In the genomic region with DNA sequence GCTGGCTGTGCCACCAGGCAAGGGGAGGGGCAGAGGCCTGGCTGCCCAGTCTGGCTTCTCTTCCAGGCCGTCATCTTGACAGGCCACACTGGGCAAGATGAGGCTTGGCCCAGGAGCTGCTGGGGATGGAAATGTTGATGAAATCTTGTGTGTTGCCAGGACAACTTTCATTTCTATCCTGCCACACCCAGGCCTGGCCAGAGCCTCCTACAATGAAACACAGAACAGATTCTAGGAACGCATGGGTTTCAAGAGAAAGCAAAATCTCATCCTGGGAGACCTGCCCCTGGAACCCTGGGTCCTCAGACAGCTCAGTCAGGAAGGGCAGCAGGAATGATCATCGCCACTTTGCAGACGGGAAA, we compare ENCODE assay signal across 9 cellular contexts. TPM values are rescaled to one million over a fixed set of nuclear protein-coding genes. Genes with fewer than 3 reads are reported as not detected.
DNase-seq lines count a peak whose midpoint lies in the region; ATAC-seq and TF ChIP-seq lines count a peak whose summit lies in the region.
"Had no signal": no experiment of that assay in that cellular context is flagged by ENCODE, and none has a peak within 500 bp of the region (broad histone marks: within the 10 kb centered on the region; RNA-seq: fewer than 3 reads in every experiment).

No MANE protein-coding gene starts in this region.

- H3K4me2 ChIP-seq in skeletal muscle satellite cell (ENCODE audit: low read length) = peak overlapping the region; percentile 91

- H3K27me3 ChIP-seq in right atrium auricular region (no peaks in the 10 kb centered on the region), skeletal muscle satellite cell (ENCODE audit: control insufficient read depth, insufficient read depth, low read length) (no peaks in the 10 kb centered on the region)

- DNase-seq in DMS 273 (lab: John Stamatoyannopoulos, UW; ENCODE audit: unreplicated experiment) (peak; percentile 59), DMS 273 treated with DMSO at 0.1 percent for 48 hours (lab: John Stamatoyannopoulos, UW) (no peak), right atrium auricular region (ENCODE audit: low spot score) (peak; percentile 90), globus pallidus (ENCODE audit: low spot score) (no peak)
- no peak for DNase-seq in activated naive CD8-positive, alpha-beta T cell treated with anti-CD3 and anti-CD28 coated beads, Interleukin-2, amount 10 ng/mL, durations not matched to agents 7 days and 5 days
- DNase-seq in stimulated activated naive CD4-positive, alpha-beta T cell (lab: John Stamatoyannopoulos, UW) = no peak

- H3K9me3 ChIP-seq in right atrium auricular region = no peaks in the 10 kb centered on the region
- H3K9me3 ChIP-seq in skeletal muscle satellite cell (replicated peaks; ENCODE audit: low read length) = no peaks in the 10 kb centered on the region

- POLR2A ChIA-PET in activated naive CD8-positive, alpha-beta T cell treated with anti-CD3 and anti-CD28 coated beads, Interleukin-2, amount 10 ng/mL, durations not matched to agents 7 days and 5 days (lab: Charles Lee) = interaction anchor here (1.0 to 4.0 kb wide), 3 partner anchors 10 to 48 kb away, joined by 5 to 74 read pairs (median 55); partner anchors contain the start of genes HEXIM1 and HEXIM2

- no peak overlapping the region for H3K4me3 Mint-ChIP-seq in activated naive CD8-positive, alpha-beta T cell treated with anti-CD3 and anti-CD28 coated beads, Interleukin-2, amount 10 ng/mL, durations not matched to agents 7 days and 5 days

- no peaks in the 10 kb centered on the region for H3K36me3 ChIP-seq in right atrium auricular region
- H3K36me3 ChIP-seq in skeletal muscle satellite cell (ENCODE audit: insufficient read depth, low read length) = no peaks in the 10 kb centered on the region

- H3K36me3 Mint-ChIP-seq in activated naive CD8-positive, alpha-beta T cell treated with anti-CD3 and anti-CD28 coated beads, Interleukin-2, amount 10 ng/mL, durations not matched to agents 7 days and 5 days = peaks cover 3% of the 10 kb centered on the region

- H3K4me1 ChIP-seq in right atrium auricular region (peaks cover 0 to 36% of the 10 kb centered on the region in 2 donors), skeletal muscle satellite cell (ENCODE audit: control insufficient read depth, insufficient read depth, low read length) (peaks cover 45% of the 10 kb centered on the region)

- H3K4me3 ChIP-seq in right atrium auricular region (peak overlapping the region in 1 of 2 donors; percentile 34), skeletal muscle satellite cell (ENCODE audit: low read length) (peak overlapping the region; percentile 69)

- no peak for ATAC-seq in activated naive CD8-positive, alpha-beta T cell treated with anti-CD3 and anti-CD28 coated beads, Interleukin-2, amount 10 ng/mL, durations not matched to agents 7 days and 5 days (ENCODE audit: low read depth)
- ATAC-seq in HG03354 (IDR thresholded peaks at IDR 0.05; ENCODE audit: poor library complexity, severe bottlenecking, unreplicated experiment) = no peak

- H3K9ac ChIP-seq in skeletal muscle satellite cell (ENCODE audit: low read depth, low read length) = peak overlapping the region; percentile 82

- no peaks in the 10 kb centered on the region for H3K9me3 Mint-ChIP-seq in activated naive CD8-positive, alpha-beta T cell treated with anti-CD3 and anti-CD28 coated beads, Interleukin-2, amount 10 ng/mL, durations not matched to agents 7 days and 5 days

- no peaks in the 10 kb centered on the region for H3K27me3 Mint-ChIP-seq in activated naive CD8-positive, alpha-beta T cell treated with anti-CD3 and anti-CD28 coated beads, Interleukin-2, amount 10 ng/mL, durations not matched to agents 7 days and 5 days

- H3K27ac ChIP-seq in right atrium auricular region = peak overlapping the region; percentile 93
- H3K27ac ChIP-seq: C4-2B had no signal

- peak overlapping the region; percentile 83 for H3K27ac Mint-ChIP-seq in activated naive CD8-positive, alpha-beta T cell treated with anti-CD3 and anti-CD28 coated beads, Interleukin-2, amount 10 ng/mL, durations not matched to agents 7 days and 5 days

- H3K4me1 Mint-ChIP-seq in activated naive CD8-positive, alpha-beta T cell treated with anti-CD3 and anti-CD28 coated beads, Interleukin-2, amount 10 ng/mL, durations not matched to agents 7 days and 5 days = peaks cover 8% of the 10 kb centered on the region

- no peak for TF ChIP-seq CTCF in right atrium auricular region (IDR thresholded peaks at IDR 0.05)

RNA-seq across cellular contexts. Expression of gene HEXIM2, which starts 9.3 kb away (rescaled TPM):
- total RNA-seq in activated naive CD8-positive, alpha-beta T cell treated with anti-CD3 and anti-CD28 coated beads, Interleukin-2, amount 10 ng/mL, durations not matched to agents 7 days and 5 days = 1 to 10 TPM; 6.7 to 7.7 TPM
- total RNA-seq in right atrium auricular region = 1 to 10 TPM; 3.1 to 6.8 TPM
- 4.6 and 8.3 TPM in 2 replicates for total RNA-seq in skeletal muscle satellite cell (2012; rRNA removed)

RNA-seq across cellular contexts. Expression of gene HEXIM1, which starts 22.7 kb away (rescaled TPM):
- 10 to 100 TPM; 33.6 to 33.7 TPM for total RNA-seq in activated naive CD8-positive, alpha-beta T cell treated with anti-CD3 and anti-CD28 coated beads, Interleukin-2, amount 10 ng/mL, durations not matched to agents 7 days and 5 days
- 10 to 100 TPM; 16.4 to 31.1 TPM for total RNA-seq in right atrium auricular region
- total RNA-seq in skeletal muscle satellite cell (2012; rRNA removed) = 4.2 and 4.3 TPM in 2 replicates

RNA-seq across cellular contexts. Expression of gene ACBD4, which starts 35.5 kb away (rescaled TPM):
- total RNA-seq in activated naive CD8-positive, alpha-beta T cell treated with anti-CD3 and anti-CD28 coated beads, Interleukin-2, amount 10 ng/mL, durations not matched to agents 7 days and 5 days = 10 to 100 TPM; 24.5 to 25.0 TPM
- 1 to 10 TPM; 9.0 to 9.4 TPM for total RNA-seq in right atrium auricular region
- 0.87 and 4.6 TPM in 2 replicates for total RNA-seq in skeletal muscle satellite cell (2012; rRNA removed)

RNA-seq across cellular contexts. Expression of gene PLCD3, which starts 38.6 kb away (rescaled TPM):
- total RNA-seq in activated naive CD8-positive, alpha-beta T cell treated with anti-CD3 and anti-CD28 coated beads, Interleukin-2, amount 10 ng/mL, durations not matched to agents 7 days and 5 days = 1 to 10 TPM; 4.2 to 4.9 TPM
- total RNA-seq in right atrium auricular region = 100 to 1,000 TPM; 102 to 156 TPM
- total RNA-seq in skeletal muscle satellite cell (2012; rRNA removed) = 5.3 and 13.3 TPM in 2 replicates

RNA-seq across cellular contexts. Expression of gene FMNL1, which starts 50.7 kb away (rescaled TPM):
- 100 to 1,000 TPM; 408 to 411 TPM for total RNA-seq in activated naive CD8-positive, alpha-beta T cell treated with anti-CD3 and anti-CD28 coated beads, Interleukin-2, amount 10 ng/mL, durations not matched to agents 7 days and 5 days
- 10 to 100 TPM in 1 of 2 donors, 1 to 10 TPM in 1; 7.6 to 13.6 TPM for total RNA-seq in right atrium auricular region
- total RNA-seq in skeletal muscle satellite cell (2012; rRNA removed) = 3.3 and 6.3 TPM in 2 replicates

Comparison
In these comparisons a context has a peak if more than half of its experiments do, and no peak if none do; other contexts are left out.
1. DNase-seq: peak in DMS 273 (single experiment) and right atrium auricular region (single experiment); none in DMS 273 treated with DMSO at 0.1 percent for 48 hours (single experiment), activated naive CD8-positive, alpha-beta T cell treated with anti-CD3 and anti-CD28 coated beads, Interleukin-2, amount 10 ng/mL, durations not matched to agents 7 days and 5 days (single experiment), globus pallidus (single experiment) and stimulated activated naive CD4-positive, alpha-beta T cell (0 of 6).